15 cellular contexts compared by ENCODE assay signal in the genomic region with DNA sequence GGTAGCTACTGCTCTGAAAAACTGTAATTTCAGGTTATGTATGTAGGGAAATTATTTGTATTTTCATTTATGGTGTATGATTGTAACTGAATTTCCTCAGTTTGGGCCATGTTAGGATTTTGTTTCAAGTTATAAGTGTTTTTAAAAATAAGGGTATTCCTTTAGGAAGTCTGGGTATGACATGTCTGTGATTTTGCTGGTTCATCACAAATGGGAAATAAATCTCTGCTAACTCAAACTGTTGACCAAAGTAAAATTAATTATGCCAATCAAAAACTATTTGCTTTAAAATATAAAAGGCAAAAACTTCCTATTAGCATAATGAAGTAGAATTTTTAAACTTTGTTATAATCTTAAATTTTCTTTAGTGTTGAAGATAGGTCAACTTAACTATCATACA. TPM values are rescaled to one million over a fixed set of nuclear protein-coding genes. Genes with fewer than 3 reads are reported as not detected.
A peak's percentile ranks its signal among the peaks of the same experiment; 100 is the strongest.
DNase-seq lines count a peak whose midpoint lies in the region; ATAC-seq and TF ChIP-seq lines count a peak whose summit lies in the region.
"Had no signal": no experiment of that assay in that cellular context is flagged by ENCODE, and none has a peak within 500 bp of the region (broad histone marks: within the 10 kb centered on the region; RNA-seq: fewer than 3 reads in every experiment).

No MANE protein-coding gene starts in this region.

- TF ChIP-seq POLR2A in IMR-90 (IDR thresholded peaks at IDR 0.05; ENCODE audit: low read depth, low read length) (no peak), adrenal gland (IDR thresholded peaks at IDR 0.05) (no peak)

- H3K9me1 ChIP-seq in IMR-90 (ENCODE audit: insufficient read depth, low read length): peaks cover 7% of the 10 kb centered on the region; the same call in 1 of the 2 replicates

- no peak overlapping the region for H2BK5ac ChIP-seq in IMR-90 (ENCODE audit: low read depth, low read length, poor library complexity, severe bottlenecking)

- no peak overlapping the region for H3K23ac ChIP-seq in IMR-90 (ENCODE audit: low read depth, low read length)

- no peak for TF ChIP-seq CTCF in IMR-90 (conservative IDR thresholded peaks at IDR 0.05; ENCODE audit: low read depth, low read length)
- TF ChIP-seq CTCF in chondrocyte (IDR thresholded peaks at IDR 0.05): no peak
- no peak for TF ChIP-seq CTCF in neutrophil (IDR thresholded peaks at IDR 0.05)
- no peak for TF ChIP-seq CTCF in adrenal gland (IDR thresholded peaks at IDR 0.05)

- peaks cover 14 to 24% of the 10 kb centered on the region in 2 donors for H3K36me3 Mint-ChIP-seq in CD4-positive, alpha-beta memory T cell
- H3K36me3 Mint-ChIP-seq in chondrocyte (ENCODE audit: low read depth): no peaks in the 10 kb centered on the region
- H3K36me3 Mint-ChIP-seq: mesothelial cell of epicardium had no signal

- intact Hi-C loops in CD4-positive, alpha-beta memory T cell (cut with micrococcal nuclease): no loop called here
- intact Hi-C loops in IMR-90 (cut with micrococcal nuclease): no loop called here
- intact Hi-C loops in adrenal gland (cut with DNase I): no loop called here

- no peak overlapping the region for H2AFZ ChIP-seq in IMR-90 (replicated peaks; ENCODE audit: low read length, poor library complexity)

- peaks cover 0 to 31% of the 10 kb centered on the region in 2 experiments; a peak in 2 of 4 replicates for H3K79me1 ChIP-seq in IMR-90 (ENCODE audit: low read depth in 1 of 2, low read length in 2 of 2)

- H3K4me3 Mint-ChIP-seq in CD4-positive, alpha-beta memory T cell: peak overlapping the region in 5 of 8 donors; percentile 6 to 75 (median 21)
- H3K4me3 Mint-ChIP-seq in chondrocyte (ENCODE audit: unreplicated experiment): no peak overlapping the region
- H3K4me3 Mint-ChIP-seq: mesothelial cell of epicardium had no signal

- no peak overlapping the region for H2BK15ac ChIP-seq in IMR-90 (ENCODE audit: low read depth, low read length)

- in situ Hi-C loops in IMR-90 (cut with MboI; ENCODE audit: low sequenced_read_pairs): no loop called here

- no peaks in the 10 kb centered on the region for H3K27me3 ChIP-seq in CD4-positive, alpha-beta memory T cell (ENCODE audit: insufficient read depth, low read length)
- H3K27me3 ChIP-seq in IMR-90 (ENCODE audit: control insufficient read depth, insufficient read depth, low read length) (no peaks in the 10 kb centered on the region), neutrophil (no peaks in the 10 kb centered on the region), adrenal gland (no peaks in the 10 kb centered on the region)
- H3K27me3 ChIP-seq: upper lobe of left lung had no signal

- H4K5ac ChIP-seq in IMR-90 (ENCODE audit: low read depth, low read length): no peak overlapping the region

- H3K9ac ChIP-seq in IMR-90 (ENCODE audit: low read depth, low read length): no peak overlapping the region

- no peak overlapping the region for H2BK120ac ChIP-seq in IMR-90 (ENCODE audit: low read depth, low read length)

- BruUV-seq in IMR-90 (replicated peaks; lab: Mats Ljungman, UMichigan): no TSS peak

- no peak overlapping the region for H3K4me3 ChIP-seq in CD4-positive, alpha-beta memory T cell (ENCODE audit: low read length in 2 of 2)
- no peak overlapping the region for H3K4me3 ChIP-seq in IMR-90 (ENCODE audit: insufficient read depth, low read depth, low read length)
- H3K4me3 ChIP-seq in neutrophil (ENCODE audit: low read depth in 1 of 2, low read length in 1 of 2): peak overlapping the region; percentile 92 to 96
- H3K4me3 ChIP-seq in adrenal gland: peak overlapping the region in 1 of 4 donors; percentile 90

- no peaks in the 10 kb centered on the region for H3K27me3 Mint-ChIP-seq in CD4-positive, alpha-beta memory T cell
- H3K27me3 Mint-ChIP-seq in chondrocyte (ENCODE audit: low read depth): no peaks in the 10 kb centered on the region

- H3K14ac ChIP-seq in IMR-90 (replicated peaks; ENCODE audit: low read depth, low read length): no peak overlapping the region

- no peaks in the 10 kb centered on the region for H3K9me3 ChIP-seq in CD4-positive, alpha-beta memory T cell (ENCODE audit: control insufficient read depth in 1 of 2, low read length in 2 of 2)
- H3K9me3 ChIP-seq in IMR-90 (ENCODE audit: control insufficient read depth, insufficient read depth, low read length) (no peaks in the 10 kb centered on the region), neutrophil (no peaks in the 10 kb centered on the region), adrenal gland (replicated peaks in 1 of 3) (peaks cover 0 to 5% (median 0%) of the 10 kb centered on the region in 3 donors)
- H3K9me3 ChIP-seq: upper lobe of left lung had no signal

- H3K9me3 Mint-ChIP-seq in CD4-positive, alpha-beta memory T cell: no peaks in the 10 kb centered on the region
- no peaks in the 10 kb centered on the region for H3K9me3 Mint-ChIP-seq in chondrocyte (ENCODE audit: low read depth)
- H3K9me3 Mint-ChIP-seq: mesothelial cell of epicardium had no signal

- TF ChIP-seq RAD21 in IMR-90 (IDR thresholded peaks at IDR 0.05; ENCODE audit: low read length): no peak

- peaks cover 89% of the 10 kb centered on the region for H3K4me1 ChIP-seq in CD4-positive, alpha-beta memory T cell (ENCODE audit: insufficient read depth, low read length)
- H3K4me1 ChIP-seq in IMR-90 (ENCODE audit: control insufficient read depth, insufficient read depth, low read length): peaks cover 3% of the 10 kb centered on the region
- H3K4me1 ChIP-seq in neutrophil (ENCODE audit: control insufficient read depth in 1 of 2, insufficient read depth in 1 of 2, low read depth in 1 of 2, low read length in 1 of 2): peaks cover 59 to 65% of the 10 kb centered on the region in 2 experiments
- peaks cover 15 to 73% of the 10 kb centered on the region in 2 donors for H3K4me1 ChIP-seq in adrenal gland (replicated peaks in 1 of 2)

- no peak overlapping the region for H3K56ac ChIP-seq in IMR-90 (ENCODE audit: extremely low read depth, insufficient read depth, low read length)

- POLR2A ChIA-PET in CD4-positive, alpha-beta memory T cell (lab: Charles Lee; ENCODE audit: partially characterized antibody): interaction anchor here (6.0 kb wide), 1 partner anchor 8 kb away, joined by 42 read pairs; the partner anchor contains the start of genes KLLN and PTEN
- POLR2A ChIA-PET in IMR-90 (lab: Charles Lee; ENCODE audit: unreplicated experiment): no interaction called here

- H2BK20ac ChIP-seq in IMR-90 (ENCODE audit: low read depth, low read length): no peak overlapping the region

- H4K20me1 ChIP-seq in IMR-90 (ENCODE audit: insufficient read depth, low read length): peaks cover 75% of the 10 kb centered on the region

- H3K27ac ChIP-seq in CD4-positive, alpha-beta memory T cell (ENCODE audit: low read depth, low read length): no peak overlapping the region
- H3K27ac ChIP-seq in IMR-90 (ENCODE audit: insufficient read depth, low read length) (no peak overlapping the region), neutrophil (no peak overlapping the region), adrenal gland (peak overlapping the region in 1 of 5 donors; percentile 7)
- H3K27ac ChIP-seq: HL-60 had no signal

- no peak overlapping the region for H4K8ac ChIP-seq in IMR-90 (ENCODE audit: low read depth in 2 of 2, low read length in 2 of 2)

- no peak overlapping the region for H3K4ac ChIP-seq in IMR-90 (ENCODE audit: low read depth, low read length)

- peaks cover 54 to 89% (median 67%) of the 10 kb centered on the region in 4 donors for H3K4me1 Mint-ChIP-seq in CD4-positive, alpha-beta memory T cell
- H3K4me1 Mint-ChIP-seq in chondrocyte (ENCODE audit: low read depth): peaks cover 69% of the 10 kb centered on the region

- H3K18ac ChIP-seq in IMR-90 (ENCODE audit: low read depth, low read length): no peak overlapping the region

- H2AK5ac ChIP-seq in IMR-90 (ENCODE audit: low read depth, low read length): no peak overlapping the region

- H3K36me3 ChIP-seq in CD4-positive, alpha-beta memory T cell (ENCODE audit: insufficient read depth, low read length): no peaks in the 10 kb centered on the region
- H3K36me3 ChIP-seq in IMR-90 (ENCODE audit: control insufficient read depth, insufficient read depth, low read length) (peaks cover 1% of the 10 kb centered on the region; the same call in 1 of the 2 replicates), neutrophil (peaks cover 22% of the 10 kb centered on the region), adrenal gland (replicated peaks in 1 of 2) (peaks cover 0 to 4% of the 10 kb centered on the region in 2 donors)

- CTCF ChIA-PET in CD4-positive, alpha-beta memory T cell (lab: Charles Lee; ENCODE audit: partially characterized antibody): interaction anchor here (0.6 to 1.1 kb wide), 2 partner anchors 95 to 518 kb away, joined by 4 read pairs; no protein-coding TSS in a partner anchor
- CTCF ChIA-PET in IMR-90 (lab: Yijun Ruan, JAX): no interaction called here

- H2AK9ac ChIP-seq in IMR-90 (replicated peaks; ENCODE audit: low read depth, low read length, poor library complexity): no peak overlapping the region

- dilution Hi-C loops in IMR-90 (cut with HindIII; ENCODE audit: low sequenced_read_pairs, unreplicated experiment): no loop called here

- no peak overlapping the region for H3K27ac Mint-ChIP-seq in CD4-positive, alpha-beta memory T cell
- H3K27ac Mint-ChIP-seq in chondrocyte (ENCODE audit: unreplicated experiment): peak overlapping the region; percentile 65
- H3K27ac Mint-ChIP-seq: mesothelial cell of epicardium had no signal

- H3K4me2 ChIP-seq in IMR-90 (ENCODE audit: low read depth, low read length): no peak overlapping the region; the same call in 1 of the 2 replicates

- ATAC-seq in IMR-90 (ENCODE audit: low read depth) (no peak), GM19328 (IDR thresholded peaks at IDR 0.05; ENCODE audit: unreplicated experiment) (no peak), HG03457 (IDR thresholded peaks at IDR 0.05; ENCODE audit: unreplicated experiment) (no peak)

- no peak overlapping the region for H4K91ac ChIP-seq in IMR-90 (ENCODE audit: insufficient read depth, low read depth, low read length)

- no peak for DNase-seq in CD4-positive, alpha-beta memory T cell
- DNase-seq in IMR-90 (no peak), chondrocyte (ENCODE audit: low spot score) (no peak), Kasumi-1 (lab: John Stamatoyannopoulos, UW) (no peak), adrenal gland (no peak)
- DNase-seq: activated CD4-positive, alpha-beta T cell treated with anti-CD3 and anti-CD28 coated beads, Interleukin-2, amount 50 U/mL, for 4 hours; foreskin melanocyte; NCI-H2107; SHP77; upper lobe of left lung had no signal

RNA-seq across cellular contexts. Expression of gene PTEN, which starts 6.7 kb away (rescaled TPM):
- total RNA-seq in CD4-positive, alpha-beta memory T cell: 10 to 100 TPM; 78.7 to 84.8 TPM
- polyA plus RNA-seq in CD4-positive, alpha-beta memory T cell: 10 to 100 TPM; 25.1 to 36.9 TPM
- 38.9 and 88.0 TPM in 2 replicates for total RNA-seq in IMR-90 (2012; rRNA removed)
- 12.0 and 14.5 TPM in 2 replicates for polyA plus RNA-seq in IMR-90 (2012; rRNA removed)
- polyA plus RNA-seq in IMR-90 (2012; cell fraction: cytosol; rRNA removed): 2.1 and 2.9 TPM in 2 replicates
- polyA plus RNA-seq in IMR-90 (2012; cell fraction: nucleus; rRNA removed; ENCODE audit: low replicate concordance): 2.0 and 15.2 TPM in 2 replicates
- 82.9 to 85.4 TPM (median 83.5 TPM) in 3 replicates for total RNA-seq in chondrocyte
- 100 to 1,000 TPM in 2 of 8 donors, 10 to 100 TPM in 6; 72.2 to 179 (median 93.2) TPM for total RNA-seq in adrenal gland
- polyA plus RNA-seq in adrenal gland: 10 to 100 TPM; 35.7 to 87.1 (median 37.9) TPM

RNA-seq across cellular contexts. Expression of gene KLLN, which starts 6.8 kb away (rescaled TPM):
- 1 to 10 TPM; 1.0 to 1.3 TPM for total RNA-seq in CD4-positive, alpha-beta memory T cell
- polyA plus RNA-seq in CD4-positive, alpha-beta memory T cell: under 1 TPM in 1 of 2 donors, not detected in 1; 0.09 TPM
- 0.36 and 0.56 TPM in 2 replicates for total RNA-seq in IMR-90 (2012; rRNA removed)
- 0.26 and 0.36 TPM in 2 replicates for polyA plus RNA-seq in IMR-90 (2012; rRNA removed)
- 0.22 and 0.39 TPM in 2 replicates for polyA plus RNA-seq in IMR-90 (2012; cell fraction: cytosol; rRNA removed)
- polyA plus RNA-seq in IMR-90 (2012; cell fraction: nucleus; rRNA removed; ENCODE audit: low replicate concordance): 0.11 and 0.18 TPM in 2 replicates
- 0.62 to 0.82 TPM (median 0.72 TPM) in 3 replicates for total RNA-seq in chondrocyte
- 1 to 10 TPM in 5 of 8 donors, under 1 TPM in 3; 0.42 to 1.5 (median 1.1) TPM for total RNA-seq in adrenal gland
- under 1 TPM; 0.24 to 0.84 (median 0.48) TPM for polyA plus RNA-seq in adrenal gland

RNA-seq across cellular contexts. Expression of gene ATAD1, which starts 52.1 kb away (rescaled TPM):
- 10 to 100 TPM; 46.5 to 52.0 TPM for total RNA-seq in CD4-positive, alpha-beta memory T cell
- 10 to 100 TPM; 39.6 to 41.5 TPM for polyA plus RNA-seq in CD4-positive, alpha-beta memory T cell
- total RNA-seq in IMR-90 (2012; rRNA removed): 21.9 and 41.4 TPM in 2 replicates
- polyA plus RNA-seq in IMR-90 (2012; rRNA removed): 11.7 and 12.7 TPM in 2 replicates
- 1.2 and 1.5 TPM in 2 replicates for polyA plus RNA-seq in IMR-90 (2012; cell fraction: cytosol; rRNA removed)
- 0.53 and 6.8 TPM in 2 replicates for polyA plus RNA-seq in IMR-90 (2012; cell fraction: nucleus; rRNA removed; ENCODE audit: low replicate concordance)
- 50.6 to 55.3 TPM (median 54.9 TPM) in 3 replicates for total RNA-seq in chondrocyte
- 100 to 1,000 TPM in 1 of 8 donors, 10 to 100 TPM in 7; 30.0 to 119 (median 50.4) TPM for total RNA-seq in adrenal gland
- 10 to 100 TPM in 1 of 3 donors, 1 to 10 TPM in 2; 8.5 to 54.4 (median 9.0) TPM for polyA plus RNA-seq in adrenal gland

Comparison
In these comparisons a context has a peak if more than half of its experiments do, and no peak if none do; other contexts are left out.
1. H3K4me3 ChIP-seq: peak in neutrophil (2 of 2); none in CD4-positive, alpha-beta memory T cell (0 of 2) and IMR-90 (single experiment).